ENCODE assay signal across 1 cellular context in the genomic region with DNA sequence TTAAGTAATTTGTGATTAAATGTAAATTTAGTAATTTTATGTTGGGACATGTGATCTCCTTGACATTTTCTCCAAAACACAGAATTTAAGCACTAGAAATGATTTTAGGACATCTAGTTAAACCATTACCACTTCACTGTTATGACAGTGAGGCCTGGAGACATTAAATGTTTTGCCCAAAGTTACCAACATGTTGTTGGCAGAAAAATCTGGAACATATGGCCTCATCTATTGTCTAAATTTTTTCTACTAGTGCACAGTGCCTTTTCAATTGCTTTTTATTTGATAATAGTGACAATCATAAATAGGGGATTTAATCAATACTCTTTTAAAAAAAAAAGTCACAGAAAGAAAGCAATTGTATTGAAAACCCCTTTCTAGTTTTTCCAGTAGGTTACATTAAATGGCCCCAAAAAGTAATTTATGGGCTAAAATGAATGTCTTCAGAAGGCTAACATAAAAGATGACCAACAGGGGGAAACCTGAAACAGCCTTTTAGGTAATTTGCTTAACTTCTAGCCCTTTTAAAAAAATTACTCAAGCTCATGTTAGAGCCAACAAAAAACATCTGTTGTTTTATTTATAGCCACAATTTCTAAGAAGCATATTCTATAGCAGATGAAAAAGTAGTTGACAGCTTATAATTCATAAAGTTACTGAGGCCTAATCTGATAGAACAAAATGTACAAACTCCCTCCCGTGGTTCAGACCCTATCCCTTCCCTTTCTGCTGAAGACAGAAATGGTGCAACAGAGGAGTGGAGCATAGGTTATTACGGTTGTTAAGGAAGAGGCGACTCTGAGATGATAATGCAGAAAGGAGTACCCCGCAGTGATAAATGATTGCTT.
TF ChIP-seq lines count a peak whose summit lies in the region.

No MANE protein-coding gene starts in this region.

TF ChIP-seq in HepG2, 621 proteins besides CTCF, POLR2A, EP300 and RAD21 (continued from another document):
- 0 out of 2 replicates have a peak, but pooled peaks have one; percentile 10 for TF ChIP-seq STAG1 (CRISPR knock-in tag; IDR thresholded peaks at IDR 0.05)
- TF ChIP-seq, protein P1, sequence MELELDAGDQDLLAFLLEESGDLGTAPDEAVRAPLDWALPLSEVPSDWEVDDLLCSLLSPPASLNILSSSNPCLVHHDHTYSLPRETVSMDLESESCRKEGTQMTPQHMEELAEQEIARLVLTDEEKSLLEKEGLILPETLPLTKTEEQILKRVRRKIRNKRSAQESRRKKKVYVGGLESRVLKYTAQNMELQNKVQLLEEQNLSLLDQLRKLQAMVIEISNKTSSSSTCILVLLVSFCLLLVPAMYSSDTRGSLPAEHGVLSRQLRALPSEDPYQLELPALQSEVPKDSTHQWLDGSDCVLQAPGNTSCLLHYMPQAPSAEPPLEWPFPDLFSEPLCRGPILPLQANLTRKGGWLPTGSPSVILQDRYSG (CRISPR knock-in tag; IDR thresholded peaks at IDR 0.05): no peak
- no peak for TF ChIP-seq HNF4A (CRISPR knock-in tag; IDR thresholded peaks at IDR 0.05)
TF ChIP-seq in HepG2: peak in this region for 2.
